Comparison of ENCODE assay signal across 8 cellular contexts in the genomic region with DNA sequence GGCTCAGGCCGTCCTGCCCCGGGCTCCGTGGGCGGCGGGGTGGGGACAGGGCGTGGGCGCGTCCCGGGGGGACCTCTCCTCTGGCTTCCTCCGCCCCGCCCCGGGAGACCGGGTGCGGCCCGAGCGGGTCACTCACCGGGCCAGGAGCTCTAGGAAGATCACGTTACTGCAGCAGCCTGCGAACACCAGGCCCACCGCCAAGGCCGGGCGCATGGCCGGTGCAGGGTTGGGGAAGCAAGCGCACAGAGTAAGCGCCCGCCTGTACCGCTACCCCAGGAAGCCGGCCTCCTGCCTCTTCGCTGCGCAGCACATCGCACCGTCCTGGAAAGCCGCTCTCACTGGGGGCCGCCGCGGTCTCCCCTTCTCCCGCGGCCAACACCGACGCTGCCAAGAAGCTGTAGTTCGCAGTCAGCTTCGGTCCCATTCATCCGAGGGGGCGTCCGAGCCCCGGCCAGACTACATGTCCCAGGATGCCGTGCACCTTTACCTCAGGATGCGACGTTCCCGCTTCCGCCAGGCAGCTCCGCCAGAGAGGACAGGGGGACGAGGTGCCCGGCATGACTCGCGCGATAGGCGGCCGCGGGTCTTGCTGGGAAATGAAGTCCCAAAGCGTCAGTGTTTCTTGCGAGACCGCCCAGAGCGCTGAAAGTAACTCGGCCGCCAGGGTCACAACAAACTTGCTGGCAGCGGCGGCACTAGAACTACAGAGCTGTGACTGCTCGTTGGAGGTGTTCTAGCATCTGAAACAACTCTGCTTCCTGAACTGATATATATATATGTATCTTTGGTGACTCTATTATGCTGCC. TPM values are rescaled to one million over a fixed set of nuclear protein-coding genes. Genes with fewer than 3 reads are reported as not detected.
DNase-seq lines count a peak whose midpoint lies in the region; ATAC-seq and TF ChIP-seq lines count a peak whose summit lies in the region.

A gene with protein sequence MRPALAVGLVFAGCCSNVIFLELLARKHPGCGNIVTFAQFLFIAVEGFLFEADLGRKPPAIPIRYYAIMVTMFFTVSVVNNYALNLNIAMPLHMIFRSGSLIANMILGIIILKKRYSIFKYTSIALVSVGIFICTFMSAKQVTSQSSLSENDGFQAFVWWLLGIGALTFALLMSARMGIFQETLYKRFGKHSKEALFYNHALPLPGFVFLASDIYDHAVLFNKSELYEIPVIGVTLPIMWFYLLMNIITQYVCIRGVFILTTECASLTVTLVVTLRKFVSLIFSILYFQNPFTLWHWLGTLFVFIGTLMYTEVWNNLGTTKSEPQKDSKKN (minus strand): TSS at position 392 of the 806 bp plus-strand sequence. CDS start 179 bp downstream, at position 213.

- POLR2A ChIA-PET in RWPE1 (lab: Yijun Ruan, JAX; ENCODE audit: low non-redundant PET) = no interaction called here
- POLR2A ChIA-PET in naive thymus-derived CD8-positive, alpha-beta T cell (lab: Charles Lee) = interaction anchor here (0.6 to 1.3 kb wide), 4 partner anchors 8 to 1065 kb away, joined by 3 read pairs; a partner anchor contains a TSS

- TF ChIP-seq CTCF in LNCaP clone FGC (IDR thresholded peaks at IDR 0.05; ENCODE audit: control insufficient read depth, extremely low read depth, insufficient read depth) (no peak), RWPE1 (conservative IDR thresholded peaks at IDR 0.05; ENCODE audit: low read depth) (no peak), fibroblast of mammary gland (conservative IDR thresholded peaks at IDR 0.05; ENCODE audit: control insufficient read depth, insufficient read depth, low read depth, low read length) (no peak)

- no peaks in the 10 kb centered on the region for H3K27me3 Mint-ChIP-seq in activated T-helper 17 cell treated with anti-CD3 and anti-CD28 coated beads, Interleukin-2, amount 50 U/mL, for 72 hours
- peaks cover 0 to 6% (median 0%) of the 10 kb centered on the region in 5 donors for H3K27me3 Mint-ChIP-seq in naive thymus-derived CD8-positive, alpha-beta T cell

- ATAC-seq in activated T-helper 17 cell treated with anti-CD3 and anti-CD28 coated beads, Interleukin-2, amount 50 U/mL, for 72 hours (replicated peaks) = peak; percentile 99
- peak; percentile 96 for ATAC-seq in naive thymus-derived CD8-positive, alpha-beta T cell

- no peaks in the 10 kb centered on the region for H3K36me3 Mint-ChIP-seq in activated T-helper 17 cell treated with anti-CD3 and anti-CD28 coated beads, Interleukin-2, amount 50 U/mL, for 72 hours (ENCODE audit: low read depth)
- peaks cover 0 to 3% (median 0%) of the 10 kb centered on the region in 3 donors for H3K36me3 Mint-ChIP-seq in naive thymus-derived CD8-positive, alpha-beta T cell

- H3K27ac ChIP-seq in RWPE1 = peak within 1 kb of the TSS; percentile 80

- peak within 1 kb of the TSS; percentile 80 for H3K4me3 Mint-ChIP-seq in activated T-helper 17 cell treated with anti-CD3 and anti-CD28 coated beads, Interleukin-2, amount 50 U/mL, for 72 hours
- H3K4me3 Mint-ChIP-seq in naive thymus-derived CD8-positive, alpha-beta T cell = peak within 1 kb of the TSS; percentile 87 to 98 (median 94)

- peaks cover 10% of the 10 kb centered on the region for H3K4me1 Mint-ChIP-seq in activated T-helper 17 cell treated with anti-CD3 and anti-CD28 coated beads, Interleukin-2, amount 50 U/mL, for 72 hours
- peaks cover 11 to 25% (median 19%) of the 10 kb centered on the region in 4 donors for H3K4me1 Mint-ChIP-seq in naive thymus-derived CD8-positive, alpha-beta T cell

- peak; percentile 99 for DNase-seq in ELF-1 (ENCODE audit: low read depth, low spot score)
- peak; percentile 83 for DNase-seq in GOT3 (lab: John Stamatoyannopoulos, UW)
- DNase-seq in LNCaP clone FGC (ENCODE audit: low read depth) = peak; percentile 94
- DNase-seq in RWPE1 (ENCODE audit: low spot score) = peak; percentile 94
- peak; percentile 95 for DNase-seq in fibroblast of mammary gland (ENCODE audit: low read depth)
- peak; percentile 86 to 96 (median 93) for DNase-seq in naive thymus-derived CD8-positive, alpha-beta T cell
- DNase-seq in stimulated activated naive CD4-positive, alpha-beta T cell (lab: John Stamatoyannopoulos, UW) = peak; percentile 85 to 92 (median 90)

- CTCF ChIA-PET in RWPE1 (lab: Yijun Ruan, JAX) = no interaction called here

- H3K4me3 ChIP-seq in LNCaP clone FGC (ENCODE audit: low read depth, low read length) = peak within 1 kb of the TSS; percentile 86
- peak within 1 kb of the TSS; percentile 88 for H3K4me3 ChIP-seq in fibroblast of mammary gland (ENCODE audit: control insufficient read depth, low read depth, low read length)

- H3K27ac Mint-ChIP-seq in activated T-helper 17 cell treated with anti-CD3 and anti-CD28 coated beads, Interleukin-2, amount 50 U/mL, for 72 hours = peak within 1 kb of the TSS; percentile 59
- peak within 1 kb of the TSS; percentile 76 to 95 (median 92) for H3K27ac Mint-ChIP-seq in naive thymus-derived CD8-positive, alpha-beta T cell

- H3K9me3 Mint-ChIP-seq in activated T-helper 17 cell treated with anti-CD3 and anti-CD28 coated beads, Interleukin-2, amount 50 U/mL, for 72 hours = no peaks in the 10 kb centered on the region
- no peaks in the 10 kb centered on the region for H3K9me3 Mint-ChIP-seq in naive thymus-derived CD8-positive, alpha-beta T cell

RNA-seq across cellular contexts. Expression of the gene that starts here (rescaled TPM):
- 10 to 100 TPM; 11.9 to 16.8 TPM for total RNA-seq in activated T-helper 17 cell treated with anti-CD3 and anti-CD28 coated beads, Interleukin-2, amount 50 U/mL, for 72 hours
- 10 to 100 TPM; 11.9 to 16.8 TPM for total RNA-seq in naive thymus-derived CD8-positive, alpha-beta T cell
- polyA plus RNA-seq in naive thymus-derived CD8-positive, alpha-beta T cell = 10 to 100 TPM; 12.7 to 21.6 (median 17.4) TPM

Comparison
In these comparisons a context has a peak if more than half of its experiments do, and no peak if none do; other contexts are left out.
1. Peak in every context shown above with its lines: DNase-seq, ATAC-seq, H3K4me3 ChIP-seq and H3K27ac ChIP-seq.